Comparison of ENCODE assay signal across 17 cellular contexts in genomic region chr15:63378946-63379345, GRCh38. TPM values are rescaled to one million over a fixed set of nuclear protein-coding genes. Genes with fewer than 3 reads are reported as not detected.
A peak's percentile ranks its signal among the peaks of the same experiment; 100 is the strongest.
DNase-seq lines count a peak whose midpoint lies in the region; ATAC-seq, FAIRE-seq and TF ChIP-seq lines count a peak whose summit lies in the region.
"Had no signal": no experiment of that assay in that cellular context is flagged by ENCODE, and none has a peak within 500 bp of the region (broad histone marks: within the 10 kb centered on the region; RNA-seq: fewer than 3 reads in every experiment).

No MANE protein-coding gene starts in this region.

- no peak for ATAC-seq in RWPE2 (ENCODE audit: low read depth)

- H4K91ac ChIP-seq in H1 (replicated peaks; ENCODE audit: insufficient read length, low read length) = no peak overlapping the region

- H3K9ac ChIP-seq in H1 (replicated peaks in 1 of 4; ENCODE audit: extremely low read depth in 1 of 4, low read depth in 3 of 4, low read length in 3 of 4) = no peak overlapping the region; a peak in 1 of 7 replicates
- H3K9ac ChIP-seq: BLaER1 had no signal

- TF ChIP-seq RAD21 in H1 (IDR thresholded peaks at IDR 0.05 in 1 of 2, conservative IDR thresholded peaks at IDR 0.05 in 1 of 2; ENCODE audit: low read depth in 2 of 2, low read length in 2 of 2) = no peak

- peaks cover 10% of the 10 kb centered on the region; the same call in 1 of the 2 replicates for H3K23me2 ChIP-seq in H1 (ENCODE audit: low read depth, low read length)

- H3K4me1 ChIP-seq in RWPE2 (ENCODE audit: insufficient read depth, poor library complexity, severe bottlenecking) = peaks cover 53% of the 10 kb centered on the region
- H3K4me1 ChIP-seq in H1 (replicated peaks in 1 of 4; ENCODE audit: control insufficient read depth in 3 of 4, insufficient read depth in 4 of 4, low read length in 3 of 4) = peaks cover 4 to 20% (median 5%) of the 10 kb centered on the region in 4 experiments; a peak in 6 of 7 replicates
- peaks cover 5 to 50% (median 23%) of the 10 kb centered on the region in 4 donors for H3K4me1 ChIP-seq in transverse colon

- H3K4me3 Mint-ChIP-seq in nephron progenitor cell = peak overlapping the region; percentile 59
- H3K4me3 Mint-ChIP-seq in activated CD4-positive, alpha-beta memory T cell treated with anti-CD3 and anti-CD28 coated beads for 36 hours = no peak overlapping the region
- H3K4me3 Mint-ChIP-seq: H9 had no signal

- no peak overlapping the region for H2BK20ac ChIP-seq in H1 (ENCODE audit: low read length)

- no peak for FAIRE-seq in H1 (lab: Jason Lieb, UNC)

- H3K36me3 Mint-ChIP-seq in nephron progenitor cell (ENCODE audit: low read depth) = peaks cover 5% of the 10 kb centered on the region
- H3K36me3 Mint-ChIP-seq in activated CD4-positive, alpha-beta memory T cell treated with anti-CD3 and anti-CD28 coated beads for 36 hours = no peaks in the 10 kb centered on the region

- no peaks in the 10 kb centered on the region for H3K9me3 ChIP-seq in RWPE2 (ENCODE audit: severe bottlenecking)
- no peaks in the 10 kb centered on the region for H3K9me3 ChIP-seq in H1 (ENCODE audit: insufficient read depth in 2 of 2, low read depth in 1 of 2, low read length in 1 of 2)
- H3K9me3 ChIP-seq in transverse colon = no peaks in the 10 kb centered on the region
- H3K9me3 ChIP-seq: BLaER1 had no signal

- no peak overlapping the region for H3K4me2 ChIP-seq in H1 (ENCODE audit: insufficient read depth in 1 of 2, low read depth in 2 of 2, low read length in 2 of 2)
- H3K4me2 ChIP-seq: BLaER1 had no signal

- H3K9me3 Mint-ChIP-seq in nephron progenitor cell = no peaks in the 10 kb centered on the region
- H3K9me3 Mint-ChIP-seq in activated CD4-positive, alpha-beta memory T cell treated with anti-CD3 and anti-CD28 coated beads for 36 hours = no peaks in the 10 kb centered on the region
- H3K9me3 Mint-ChIP-seq: H9 had no signal

- H3K4me3 ChIP-seq in RWPE2 (ENCODE audit: severe bottlenecking) (no peak overlapping the region), H1 (ENCODE audit: extremely low read depth in 1 of 4, insufficient read depth in 2 of 4, low read depth in 3 of 4, low read length in 4 of 4) (no peak overlapping the region), transverse colon (peak overlapping the region in 2 of 4 donors; percentile 62 to 64), H7 (ENCODE audit: insufficient read depth, low read depth, low read length) (no peak overlapping the region)
- H3K4me3 ChIP-seq: BLaER1 had no signal

- H3K4ac ChIP-seq in H1 (replicated peaks; ENCODE audit: insufficient read length, low read depth, low read length) = no peak overlapping the region

- no peak overlapping the region; the same call in 1 of the 2 replicates for H4K8ac ChIP-seq in H1 (ENCODE audit: extremely low read depth, insufficient read depth, low read length)

- no peak overlapping the region for H3K18ac ChIP-seq in H1 (ENCODE audit: extremely low read depth, low read length)

- H2AFZ ChIP-seq in H1 (ENCODE audit: low read length) = no peak overlapping the region

- H3K14ac ChIP-seq in H1 (ENCODE audit: insufficient read length) = no peak overlapping the region

- no peak overlapping the region for H3K23ac ChIP-seq in H1 (ENCODE audit: insufficient read length)

- no peak overlapping the region for H3K56ac ChIP-seq in H1 (replicated peaks; ENCODE audit: insufficient read length, low read depth, low read length)

- peak overlapping the region; percentile 53 for H2BK15ac ChIP-seq in H1 (ENCODE audit: low read length)

- peaks cover 39% of the 10 kb centered on the region for H3K27me3 Mint-ChIP-seq in nephron progenitor cell (ENCODE audit: low read depth, poor library complexity)
- H3K27me3 Mint-ChIP-seq in activated CD4-positive, alpha-beta memory T cell treated with anti-CD3 and anti-CD28 coated beads for 36 hours = peaks cover 60% of the 10 kb centered on the region

- WGBS in H1 (ENCODE audit: extremely low coverage in 1 of 2, insufficient coverage in 1 of 2, insufficient read length in 1 of 2, insufficient replicate concordance in 2 of 2, low coverage in 1 of 2, low lambda C conversion rate in 2 of 2, missing lambda C conversion rate in 1 of 2), 2 experiments = 81% methylated on average over 7 of the region's 7 CpGs; no CpG with 5 or more reads in 1 of the 2 experiments
- WGBS in transverse colon (ENCODE audit: low coverage in 1 of 2), 2 donors = 76% methylated on average over 7 of the region's 7 CpGs; no CpG with 5 or more reads in 1 of the 2 donors

- no peak overlapping the region for H2BK120ac ChIP-seq in H1 (replicated peaks; ENCODE audit: low read depth, low read length)

- no peaks in the 10 kb centered on the region for H3K79me1 ChIP-seq in H1 (ENCODE audit: low read depth, low read length)

- H3K27ac Mint-ChIP-seq in nephron progenitor cell = peak overlapping the region; percentile 53
- no peak overlapping the region for H3K27ac Mint-ChIP-seq in activated CD4-positive, alpha-beta memory T cell treated with anti-CD3 and anti-CD28 coated beads for 36 hours
- H3K27ac Mint-ChIP-seq: H9 had no signal

- no peaks in the 10 kb centered on the region for H4K20me1 ChIP-seq in H1 (replicated peaks in 1 of 2; ENCODE audit: control insufficient read depth in 1 of 2, insufficient read depth in 2 of 2, low read length in 2 of 2)

- H3K36me3 ChIP-seq in RWPE2 (ENCODE audit: low read depth) (no peaks in the 10 kb centered on the region), H1 (ENCODE audit: control insufficient read depth in 2 of 4, insufficient read depth in 4 of 4, low read length in 3 of 4) (no peaks in the 10 kb centered on the region), transverse colon (no peaks in the 10 kb centered on the region), H7 (replicated peaks; ENCODE audit: control insufficient read depth, insufficient read depth, low read length) (no peaks in the 10 kb centered on the region)
- H3K36me3 ChIP-seq: BLaER1 had no signal

- TF ChIP-seq POLR2A in H1 (IDR thresholded peaks at IDR 0.05; ENCODE audit: control extremely low read depth in 1 of 2, low read depth in 2 of 2, low read length in 2 of 2) (no peak), transverse colon (IDR thresholded peaks at IDR 0.05) (no peak)

- H3K4me1 Mint-ChIP-seq in nephron progenitor cell = peaks cover 79% of the 10 kb centered on the region
- peaks cover 47% of the 10 kb centered on the region for H3K4me1 Mint-ChIP-seq in activated CD4-positive, alpha-beta memory T cell treated with anti-CD3 and anti-CD28 coated beads for 36 hours (ENCODE audit: low read depth)

- intact Hi-C loops in transverse colon (cut with DNase I; ENCODE audit: low total_unique reads) = no loop called here
- intact Hi-C loops in activated CD4-positive, alpha-beta memory T cell treated with anti-CD3 and anti-CD28 coated beads for 36 hours (cut with micrococcal nuclease) = no loop called here

- in situ Hi-C loops in transverse colon (cut with MboI; ENCODE audit: low pct_ligation_motif_present in 1 of 4, low pct_unique_long_range_greater_than_20kb in 1 of 4, low sequenced_read_pairs in 3 of 4) = no loop called here

- TF ChIP-seq EP300 in H1 (IDR thresholded peaks at IDR 0.05; ENCODE audit: borderline replicate concordance in 1 of 2, low read depth in 2 of 2, low read length in 2 of 2) (no peak), transverse colon (IDR thresholded peaks at IDR 0.05; ENCODE audit: low read depth) (no peak)

- CTCF ChIA-PET in H1 (lab: Charles Lee; ENCODE audit: partially characterized antibody) = interaction anchor here (0.6 to 1.9 kb wide), 7 partner anchors 10 to 219 kb away, joined by 3 to 8 read pairs (median 4); no protein-coding TSS in a partner anchor
- CTCF ChIA-PET in activated CD4-positive, alpha-beta memory T cell treated with anti-CD3 and anti-CD28 coated beads for 36 hours (lab: Charles Lee) = no interaction called here

- DNase-seq in RWPE2 (ENCODE audit: low spot score) (peak; percentile 50), H1 (ENCODE audit: low read depth in 1 of 2, low spot score in 2 of 2) (no peak), nephron progenitor cell (no peak), transverse colon (no peak), H7 (no peak)
- no peak for DNase-seq in activated CD4-positive, alpha-beta memory T cell treated with anti-CD3 and anti-CD28 coated beads for 36 hours
- no peak for DNase-seq in activated T-cell treated with anti-CD3 and anti-CD28 coated beads, Interleukin-2, amount 50 U/mL, for 1 hour
- DNase-seq: DMS153, EL, H9, KG1, NCI-H1092 treated with DMSO at 0.1 percent for 48 hours, NCI-H1694 treated with DMSO at 0.1 percent for 48 hours, NCI-H446, NCI-H748 treated with DMSO at 0.1 percent for 48 hours, SHP77 had no signal

- peak overlapping the region; percentile 62; the same call in 1 of the 2 replicates for H2BK12ac ChIP-seq in H1 (ENCODE audit: low read depth, low read length)

- no peak overlapping the region for H2AK5ac ChIP-seq in H1 (ENCODE audit: low read depth, low read length)

- H4K5ac ChIP-seq in H1 (ENCODE audit: insufficient read length, low read depth, low read length) = no peak overlapping the region

- peak overlapping the region; percentile 63 for H3K27ac ChIP-seq in RWPE2 (ENCODE audit: poor library complexity, severe bottlenecking)
- H3K27ac ChIP-seq in H1 (ENCODE audit: low read depth, low read length) = no peak overlapping the region
- peak overlapping the region in 3 of 4 donors; percentile 10 to 83 (median 78) for H3K27ac ChIP-seq in transverse colon
- H3K27ac ChIP-seq: BLaER1 had no signal

- 0 out of 2 replicates have a peak overlapping the region, but pooled peaks have one; percentile 7 for H2BK5ac ChIP-seq in H1 (ENCODE audit: low read depth, low read length)

- H3K27me3 ChIP-seq in RWPE2 (ENCODE audit: insufficient read depth, poor library complexity, severe bottlenecking) (no peaks in the 10 kb centered on the region), H1 (replicated peaks in 1 of 4; ENCODE audit: control insufficient read depth in 3 of 4, extremely low read depth in 1 of 4, insufficient read depth in 3 of 4, low read length in 3 of 4) (peaks cover 0 to 27% (median 18%) of the 10 kb centered on the region in 4 experiments; a peak in 6 of 7 replicates), transverse colon (peaks cover 17% of the 10 kb centered on the region), H7 (ENCODE audit: control insufficient read depth, insufficient read depth, low read length) (peaks cover 24% of the 10 kb centered on the region)

- POLR2A ChIA-PET in H1 (lab: Charles Lee; ENCODE audit: partially characterized antibody) = interaction anchor here (1.1 to 1.5 kb wide), 2 partner anchors 13 to 17 kb away, joined by 3 to 5 read pairs; no protein-coding TSS in a partner anchor
- POLR2A ChIA-PET in activated CD4-positive, alpha-beta memory T cell treated with anti-CD3 and anti-CD28 coated beads for 36 hours (lab: Charles Lee) = no interaction called here

- no peaks in the 10 kb centered on the region for H3K79me2 ChIP-seq in H1 (ENCODE audit: control insufficient read depth in 1 of 2, insufficient read depth in 2 of 2, low read length in 2 of 2)

- no peak for TF ChIP-seq CTCF in RWPE2 (IDR thresholded peaks at IDR 0.05; ENCODE audit: poor library complexity, severe bottlenecking)
- no peak for TF ChIP-seq CTCF in H1 (IDR thresholded peaks at IDR 0.05; ENCODE audit: control extremely low read depth in 1 of 3, insufficient read depth in 1 of 3, low read depth in 1 of 3, low read length in 3 of 3)
- no peak for TF ChIP-seq CTCF in nephron progenitor cell (IDR thresholded peaks at IDR 0.05)
- TF ChIP-seq CTCF in transverse colon (IDR thresholded peaks at IDR 0.05) = no peak

RNA-seq across cellular contexts. Expression of gene CA12, which starts 2.7 kb away (rescaled TPM):
- total RNA-seq in H1 (2021; fragmentation: NEBNext Ultra II Directional; extraction: Animal tissue kit (Norgen Biotek cat#: 25700)) = 4.9 and 5.8 TPM in 2 replicates
- polyA plus RNA-seq in H1 (2011; rRNA removed) = 4.7 and 4.9 TPM in 2 replicates
- polyA plus RNA-seq in H1 (2011; cell fraction: cytosol; rRNA removed) = 4.5 TPM
- polyA plus RNA-seq in H1 (2011; cell fraction: nucleus; rRNA removed) = 12.7 TPM
- 3.7 to 4.7 TPM (median 4.6 TPM) in 4 replicates for polyA plus RNA-seq in H1 (2012, experiment 1 of 2)
- polyA plus RNA-seq in H1 (2012, experiment 2 of 2) = 1.3 TPM
- polyA plus RNA-seq in H1 (2013, experiment 1 of 2) = 3.8 TPM
- polyA plus RNA-seq in H1 (2013, experiment 2 of 2) = 4.6 TPM
- polyA minus RNA-seq in H1 (2011; rRNA and poly(A)+ RNA removed) = 4.5 and 5.8 TPM in 2 replicates
- polyA minus RNA-seq in H1 (2011; cell fraction: cytosol; rRNA and poly(A)+ RNA removed) = 0.95 TPM
- polyA minus RNA-seq in H1 (2011; cell fraction: nucleus; rRNA and poly(A)+ RNA removed) = 5.2 TPM
- total RNA-seq in transverse colon = 100 to 1,000 TPM; 121 to 392 (median 329) TPM
- under 1 TPM; 0.07 to 0.10 TPM for total RNA-seq in activated CD4-positive, alpha-beta memory T cell treated with anti-CD3 and anti-CD28 coated beads for 36 hours
- 0.70 and 1.9 TPM in 2 replicates for total RNA-seq in H7 (2014; rRNA removed; shearing (Covaris generic))

Comparison
In these comparisons a context has a peak if more than half of its experiments do, and no peak if none do; other contexts are left out.
1. RNA of gene CA12, which starts 2.7 kb away (total RNA-seq): 121 to 392 TPM in transverse colon; 4.9 to 5.8 TPM in H1, 0.70 to 1.9 TPM in H7 and 0.07 to 0.10 TPM in activated CD4-positive, alpha-beta memory T cell treated with anti-CD3 and anti-CD28 coated beads for 36 hours; every median in the first group is over 10 times any median in the second.